ENCODE assay signal across 10 cellular contexts in the genomic region with DNA sequence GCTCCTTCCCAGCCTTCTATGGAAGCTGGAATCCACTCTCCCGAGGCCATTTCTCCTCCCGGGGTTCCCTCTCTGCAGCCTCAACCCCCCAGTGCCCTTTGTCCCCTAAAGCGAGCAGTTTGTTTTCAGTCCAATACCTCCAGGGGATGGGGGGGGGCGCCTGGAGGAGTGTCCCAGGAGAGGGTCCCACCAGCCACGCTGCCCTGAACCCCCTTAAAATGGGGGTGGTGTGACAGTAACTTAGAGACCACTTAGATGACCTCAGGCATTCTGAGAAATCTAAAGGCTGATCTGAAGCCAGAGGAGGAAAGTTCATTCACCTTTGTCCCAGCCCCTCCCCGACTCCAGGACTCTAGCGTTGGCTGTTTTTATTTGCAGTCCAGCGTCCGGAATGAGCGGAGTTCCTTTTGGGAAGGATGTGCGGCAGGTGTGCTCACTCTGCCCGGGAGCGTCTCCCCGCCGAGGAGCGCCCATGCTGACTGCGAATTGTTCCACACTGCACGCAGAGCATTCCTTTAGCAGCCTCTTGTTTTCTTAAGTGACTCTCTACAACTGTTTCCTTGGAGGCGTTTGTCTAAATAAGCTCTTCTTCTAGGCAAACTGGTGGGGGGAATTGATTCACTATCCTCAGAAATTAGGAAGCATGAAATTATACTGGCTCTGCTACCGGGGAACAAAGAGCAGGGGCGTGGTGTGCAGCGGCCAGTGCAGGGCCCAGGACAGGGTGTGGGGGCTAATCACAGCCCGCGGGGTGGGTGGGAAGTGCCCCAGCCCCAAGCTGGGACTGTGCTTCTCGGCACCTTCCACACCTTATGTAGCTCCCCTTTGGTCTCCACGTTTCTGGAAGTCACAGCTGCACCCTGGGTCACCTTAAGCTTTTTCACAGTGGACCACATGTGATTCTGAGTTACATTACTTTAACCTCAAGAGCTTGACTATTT. TPM values are rescaled to one million over a fixed set of nuclear protein-coding genes. Genes with fewer than 3 reads are reported as not detected.
DNase-seq lines count a peak whose midpoint lies in the region; ATAC-seq, FAIRE-seq and TF ChIP-seq lines count a peak whose summit lies in the region.
"Had no signal": no experiment of that assay in that cellular context is flagged by ENCODE, and none has a peak within 500 bp of the region (broad histone marks: within the 10 kb centered on the region; RNA-seq: fewer than 3 reads in every experiment).

No MANE protein-coding gene starts in this region.

- H2AFZ ChIP-seq in HCT116 (ENCODE audit: low read depth, low read length, poor library complexity, severe bottlenecking), result peak overlapping the region; percentile 84

- peaks cover 15 to 40% of the 10 kb centered on the region in 2 experiments for H3K4me1 ChIP-seq in HCT116 (ENCODE audit: control insufficient read depth in 1 of 2, insufficient read depth in 2 of 2, low read length in 2 of 2)
- H3K4me1 ChIP-seq in kidney (ENCODE audit: control insufficient read depth in 1 of 2, insufficient read depth in 1 of 2, low read depth in 1 of 2, low read length in 2 of 2), result peaks cover 23 to 30% of the 10 kb centered on the region in 2 donors
- H3K4me1 ChIP-seq in skeletal muscle tissue (ENCODE audit: control insufficient read depth in 3 of 3, insufficient read depth in 3 of 3, low read length in 3 of 3), result peaks cover 19 to 41% (median 40%) of the 10 kb centered on the region in 3 donors

- BruUV-seq in HCT116 (replicated peaks; lab: Mats Ljungman, UMichigan), result no TSS peak

- H3K9ac ChIP-seq in HCT116 (ENCODE audit: low read length) (peak overlapping the region; percentile 52), kidney (ENCODE audit: low read length in 2 of 2) (peak overlapping the region in 1 of 2 donors; percentile 51), skeletal muscle tissue (ENCODE audit: low read depth in 1 of 3, low read length in 3 of 3) (peak overlapping the region; percentile 73 to 83 (median 77))

- H4K20me1 ChIP-seq in HCT116 (ENCODE audit: insufficient read depth), result no peaks in the 10 kb centered on the region

- TF ChIP-seq RAD21 in HCT116 (IDR thresholded peaks at IDR 0.05; ENCODE audit: low read depth), result no peak

- in situ Hi-C loops in astrocyte of the spinal cord (cut with HindIII; ENCODE audit: low sequenced_read_pairs), result loop anchor here (25.0 kb wide), 1 partner anchor 96 kb away; no protein-coding TSS in a partner anchor

- POLR2A ChIA-PET in HCT116 (lab: Charles Lee), result interaction anchor here (0.8 to 1.3 kb wide), 2 partner anchors 46 to 88 kb away, joined by 3 to 5 read pairs; a partner anchor contains a TSS

- H3K9me3 ChIP-seq in HCT116 (ENCODE audit: control insufficient read depth in 1 of 2, insufficient read depth in 1 of 2, low read depth in 1 of 2, low read length in 2 of 2), result no peaks in the 10 kb centered on the region
- no peaks in the 10 kb centered on the region for H3K9me3 ChIP-seq in kidney (ENCODE audit: control insufficient read depth in 1 of 2, low read length in 2 of 2)
- no peaks in the 10 kb centered on the region for H3K9me3 ChIP-seq in skeletal muscle tissue (ENCODE audit: control insufficient read depth in 3 of 3, low read length in 3 of 3)
- H3K9me3 ChIP-seq: SJSA1 had no signal

- no peaks in the 10 kb centered on the region for H3K79me2 ChIP-seq in HCT116 (ENCODE audit: insufficient read depth, low read length)

- intact Hi-C loops in HCT116 (cut with micrococcal nuclease) (no loop called here), kidney (cut with DNase I) (no loop called here)

- TF ChIP-seq CTCF in HCT116 (IDR thresholded peaks at IDR 0.05 in 2 of 3, conservative IDR thresholded peaks at IDR 0.05 in 1 of 3; ENCODE audit: borderline replicate concordance in 1 of 3, insufficient read depth in 1 of 3, low read depth in 2 of 3, low read length in 2 of 3) (no peak), astrocyte of the spinal cord (IDR thresholded peaks at IDR 0.05; ENCODE audit: low read depth, low read length) (no peak), kidney (IDR thresholded peaks at IDR 0.05; ENCODE audit: borderline replicate concordance, extremely low read depth, insufficient read depth) (no peak), D721Med (IDR thresholded peaks at IDR 0.05; ENCODE audit: insufficient read depth, missing control alignments) (no peak)

- ATAC-seq in HCT116, result no peak

- CTCF ChIA-PET in HCT116 (lab: Charles Lee), result interaction anchor here (1.3 to 2.7 kb wide), 2 partner anchors 7 to 88 kb away, joined by 5 to 14 read pairs; no protein-coding TSS in a partner anchor

- RAD21 ChIA-PET in HCT116 (lab: Charles Lee; ENCODE audit: low non-redundant PET in 1 of 2, low total read pairs in 2 of 2, uncharacterized antibody in 2 of 2, unreplicated experiment in 2 of 2), result no interaction called here

- H3K9me2 ChIP-seq in HCT116 (ENCODE audit: insufficient read depth), result no peaks in the 10 kb centered on the region

- peak overlapping the region; percentile 55 for H3K27ac ChIP-seq in HCT116 (ENCODE audit: low read depth, low read length)
- peak overlapping the region; percentile 84 to 87 for H3K27ac ChIP-seq in kidney (ENCODE audit: low read depth in 2 of 2, low read length in 2 of 2)
- H3K27ac ChIP-seq in skeletal muscle tissue (ENCODE audit: low read depth, low read length), result peak overlapping the region; percentile 85
- H3K27ac ChIP-seq: SJSA1 had no signal

- peak overlapping the region; percentile 22 to 49 for H3K4me3 ChIP-seq in HCT116 (replicated peaks in 1 of 2; ENCODE audit: low read depth in 1 of 2, low read length in 2 of 2)
- peak overlapping the region; percentile 28 for H3K4me3 ChIP-seq in astrocyte of the spinal cord (ENCODE audit: low read depth, low read length)
- H3K4me3 ChIP-seq in kidney (ENCODE audit: low read length in 2 of 2), result peak overlapping the region; percentile 5 to 52
- peak overlapping the region; percentile 63 to 68 (median 64) for H3K4me3 ChIP-seq in skeletal muscle tissue (ENCODE audit: low read length in 3 of 3)

- TF ChIP-seq POLR2A in HCT116 (IDR thresholded peaks at IDR 0.05; ENCODE audit: borderline replicate concordance, extremely low read depth, insufficient read depth, insufficient read length), result no peak
- TF ChIP-seq POLR2A in GM12891 (IDR thresholded peaks at IDR 0.05; ENCODE audit: low read depth, low read length), result no peak

- H3K36me3 ChIP-seq in HCT116 (ENCODE audit: control insufficient read depth in 1 of 2, insufficient read depth in 2 of 2, low read length in 2 of 2) (no peaks in the 10 kb centered on the region), kidney (ENCODE audit: control insufficient read depth in 1 of 2, insufficient read depth in 2 of 2, low read length in 2 of 2) (no peaks in the 10 kb centered on the region), skeletal muscle tissue (ENCODE audit: control insufficient read depth in 3 of 3, insufficient read depth in 3 of 3, low read length in 3 of 3) (no peaks in the 10 kb centered on the region)
- H3K36me3 ChIP-seq: SJSA1 had no signal

- no peaks in the 10 kb centered on the region for H3K27me3 ChIP-seq in HCT116 (ENCODE audit: insufficient read depth, low read length)
- H3K27me3 ChIP-seq in skeletal muscle tissue (ENCODE audit: control insufficient read depth in 3 of 3, insufficient read depth in 3 of 3, low read length in 3 of 3), result no peaks in the 10 kb centered on the region
- H3K27me3 ChIP-seq: SJSA1 had no signal

- DNase-seq in HCT116 (ENCODE audit: low read depth, low spot score) (no peak), astrocyte of the spinal cord (ENCODE audit: low read depth, low spot score) (peak; percentile 44), kidney (no peak), activated T-cell treated with anti-CD3 and anti-CD28 coated beads for 4 hours (no peak), GM12891 (ENCODE audit: insufficient read length, low spot score) (no peak), D721Med (ENCODE audit: insufficient read length, low spot score) (no peak)
- DNase-seq in activated CD4-positive, alpha-beta T cell treated with anti-CD3 and anti-CD28 coated beads, Interleukin-2, amount 50 U/mL, for 48 hours, result no peak
- DNase-seq: stimulated activated CD4-positive, alpha-beta T cell treated with anti-CD3 and anti-CD28 coated beads, Interleukin-12 subunit alpha, Interleukin-12 subunit beta, amount 100 ng/mL, for 4 hours had no signal

- FAIRE-seq in kidney (lab: Jason Lieb, UNC), result no peak
- no peak for FAIRE-seq in GM12891 (lab: Jason Lieb, UNC)
- no peak for FAIRE-seq in D721Med (lab: Jason Lieb, UNC)

- H3K4me2 ChIP-seq in HCT116 (ENCODE audit: low read length), result peak overlapping the region; percentile 87

TF ChIP-seq in HCT116, 20 proteins besides CTCF, POLR2A, EP300 and RAD21:
- TF ChIP-seq CBX3 (IDR thresholded peaks at IDR 0.05; ENCODE audit: low read depth) (no peak), SRF (IDR thresholded peaks at IDR 0.05; ENCODE audit: low read depth) (no peak), JUND (IDR thresholded peaks at IDR 0.05) (no peak), YY1 (IDR thresholded peaks at IDR 0.05; ENCODE audit: extremely low read depth, insufficient replicate concordance, low read depth, low read length) (no peak), TCF7L2 (IDR thresholded peaks at IDR 0.05; ENCODE audit: borderline replicate concordance, extremely low read depth, insufficient read depth, insufficient read length) (no peak)
- TF ChIP-seq, protein P1, sequence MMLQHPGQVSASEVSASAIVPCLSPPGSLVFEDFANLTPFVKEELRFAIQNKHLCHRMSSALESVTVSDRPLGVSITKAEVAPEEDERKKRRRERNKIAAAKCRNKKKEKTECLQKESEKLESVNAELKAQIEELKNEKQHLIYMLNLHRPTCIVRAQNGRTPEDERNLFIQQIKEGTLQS (IDR thresholded peaks at IDR 0.05), result no peak
TF ChIP-seq in HCT116: peak in this region for 0.

TF ChIP-seq in GM12891, 5 proteins besides CTCF, POLR2A, EP300 and RAD21:
- TF ChIP-seq PAX5 (IDR thresholded peaks at IDR 0.05; ENCODE audit: insufficient read depth, low read length, severe bottlenecking), result no peak
- no peak for TF ChIP-seq TAF1 (IDR thresholded peaks at IDR 0.05; ENCODE audit: low read depth, low read length)
- TF ChIP-seq POU2F2 (IDR thresholded peaks at IDR 0.05; ENCODE audit: low read depth, low read length), result no peak
- TF ChIP-seq POLR2AphosphoS5 (IDR thresholded peaks at IDR 0.05; ENCODE audit: low read depth, low read length), result no peak
- TF ChIP-seq SPI1 (IDR thresholded peaks at IDR 0.05; ENCODE audit: low read depth, low read length), result no peak

RNA-seq across cellular contexts. Expression of a gene that starts 46.3 kb away (rescaled TPM):
- 78.0 TPM for total RNA-seq in HCT116 (2021; ENCODE audit: unreplicated experiment)
- 37.8 and 46.5 TPM in 2 replicates for polyA plus RNA-seq in HCT116 (2012)
- 111 TPM for total RNA-seq in kidney
- 90.8 TPM for polyA plus RNA-seq in kidney (ENCODE audit: insufficient read depth, low read depth, low replicate concordance)
- 53.2 TPM for total RNA-seq in skeletal muscle tissue
- polyA plus RNA-seq in GM12891 (2012; ENCODE audit: low read depth, missing spikeins), result 29.5 TPM
